ENCODE assay signal across 8 cellular contexts in the genomic region with DNA sequence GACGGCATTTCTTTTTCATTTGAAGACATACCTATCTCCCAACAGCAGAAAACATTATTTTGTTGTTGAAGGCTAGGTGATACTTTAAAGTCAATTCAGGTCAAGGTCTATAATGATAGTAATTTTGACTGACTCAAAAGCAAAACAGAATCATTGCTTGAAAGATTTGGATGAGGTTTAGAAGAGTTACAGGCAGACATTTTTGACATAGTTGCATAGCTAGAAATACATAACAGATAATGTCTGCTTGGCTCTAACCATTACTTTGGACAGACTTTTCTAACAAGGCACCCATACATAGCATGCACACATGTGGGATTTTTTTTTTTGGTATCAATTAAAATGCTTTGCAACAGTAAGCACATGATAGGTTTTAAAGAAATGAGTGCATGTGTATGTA.
"Had no signal": no experiment of that assay in that cellular context is flagged by ENCODE, and none has a peak within 500 bp of the region (broad histone marks: within the 10 kb centered on the region; RNA-seq: fewer than 3 reads in every experiment).

No MANE protein-coding gene starts in this region.

- ATAC-seq: HCT116, HepG2 had no signal

- DNase-seq: GM23248, GOT3, H7, HFFc6 had no signal

- H3K4me1 ChIP-seq: HAP-1 had no signal

- H3K36me3 ChIP-seq: HAP-1 had no signal

- H3K9me3 ChIP-seq: HAP-1 had no signal

- H3K27ac ChIP-seq: GM23248, HL-60 had no signal

- H2AFZ ChIP-seq: GM23248 had no signal

- H3K4me3 ChIP-seq: GM23248, HAP-1 had no signal

- H3K9ac ChIP-seq: GM23248 had no signal
